12 cellular contexts compared by ENCODE assay signal in the genomic region with DNA sequence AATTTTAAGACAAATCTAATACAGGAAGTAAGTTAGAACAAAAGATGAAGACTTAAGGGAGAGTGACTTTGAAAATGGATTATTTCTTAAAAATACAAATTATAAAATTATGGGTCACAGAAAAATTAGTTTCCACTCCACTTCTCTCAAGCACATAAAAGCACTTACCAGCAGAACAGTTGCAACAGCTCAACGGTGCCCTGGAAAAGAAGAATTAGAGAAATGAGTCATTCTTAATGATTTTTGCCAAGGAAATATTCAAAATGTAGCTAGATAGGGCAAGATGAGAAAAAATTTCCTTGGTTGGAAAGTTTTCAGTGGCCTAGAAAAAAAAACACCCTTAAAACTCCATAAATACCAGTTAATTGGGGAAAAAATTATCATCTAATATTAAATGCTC.
"Had no signal": no experiment of that assay in that cellular context is flagged by ENCODE, and none has a peak within 500 bp of the region (broad histone marks: within the 10 kb centered on the region; RNA-seq: fewer than 3 reads in every experiment).

No MANE protein-coding gene starts in this region.

- H3K4me3 ChIP-seq: adrenal gland, breast epithelium, esophagus squamous epithelium, hepatocyte, lower lobe of right lung, neural progenitor cell, smooth muscle cell, transverse colon had no signal

- H3K4me1 ChIP-seq: adrenal gland, breast epithelium, esophagus squamous epithelium, lower lobe of right lung, transverse colon had no signal

- H2AFZ ChIP-seq: hepatocyte, neural progenitor cell, parathyroid adenoma had no signal

- H3K27me3 ChIP-seq: adrenal gland, breast epithelium, esophagus squamous epithelium, hepatocyte, neural progenitor cell, transverse colon had no signal

- H3K36me3 ChIP-seq: adrenal gland, breast epithelium, esophagus squamous epithelium, lower lobe of right lung, neural progenitor cell, transverse colon had no signal

- H3K4me2 ChIP-seq: hepatocyte, smooth muscle cell had no signal

- H3K27ac ChIP-seq: adrenal gland, breast epithelium, esophagus squamous epithelium, hepatocyte, lower lobe of right lung, neural progenitor cell, parathyroid adenoma, transverse colon had no signal

- H3K79me2 ChIP-seq: hepatocyte, parathyroid adenoma had no signal

- H3K9me3 ChIP-seq: adrenal gland, breast epithelium, lower lobe of right lung, transverse colon had no signal

- H3K9ac ChIP-seq: neural progenitor cell, parathyroid adenoma had no signal

- DNase-seq: activated CD4-positive, CD25-positive, alpha-beta regulatory T cell; activated naive CD4-positive, alpha-beta T cell treated with anti-CD3 and anti-CD28 coated beads, Interleukin-2, amount 10 ng/mL, durations not matched to agents 7 days and 5 days; adrenal gland; esophagus squamous epithelium; lower lobe of right lung; right cardiac atrium; transverse colon had no signal
